Comparison of ENCODE assay signal across 1 cellular context in the genomic region with DNA sequence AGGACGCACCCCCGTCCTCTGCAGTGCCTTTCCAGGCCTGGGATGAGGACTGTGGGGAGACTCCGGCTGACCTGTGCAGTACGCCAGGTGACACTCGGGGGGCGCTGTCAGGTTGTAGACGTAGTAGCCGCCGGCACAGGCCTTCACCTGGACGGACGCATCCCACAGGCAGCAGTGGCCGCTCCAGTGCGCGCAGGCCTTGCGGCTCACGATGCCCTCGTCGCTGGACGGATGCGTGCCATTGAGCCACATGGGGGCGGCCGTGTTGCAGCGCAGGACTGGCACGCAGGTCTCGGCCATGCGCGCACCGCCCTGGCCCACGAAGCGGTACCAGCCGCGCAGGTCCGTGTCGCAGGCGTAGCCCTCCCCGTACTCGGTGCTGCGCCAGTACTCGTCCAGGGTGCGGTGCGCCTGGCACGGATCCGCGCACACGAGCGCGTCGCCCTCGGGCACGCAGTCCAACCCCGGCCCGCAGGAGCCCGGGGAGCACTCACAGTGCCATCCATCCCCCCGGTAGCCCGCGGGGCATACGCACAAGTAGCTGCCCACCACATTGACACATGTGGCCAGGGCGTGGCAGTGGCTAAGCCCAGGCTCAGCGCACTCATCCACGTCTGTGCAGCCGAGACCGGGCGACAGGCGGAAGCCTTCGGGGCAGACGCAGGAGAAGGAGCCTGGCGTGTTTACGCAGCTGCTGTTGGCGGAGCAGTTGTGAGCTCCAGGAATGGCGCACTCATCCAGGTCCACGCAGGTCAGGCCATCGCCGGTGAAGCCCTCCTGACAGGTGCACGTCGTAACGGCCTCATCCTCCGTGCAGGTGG.
TF ChIP-seq lines count a peak whose summit lies in the region.

No MANE protein-coding gene starts in this region.

TF ChIP-seq in WTC11, 78 proteins besides CTCF, POLR2A, EP300 and RAD21 (continued from another document):
- TF ChIP-seq ZNF138 (CRISPR knock-in tag; conservative IDR thresholded peaks at IDR 0.05) (no peak; the same call in 1 of the 2 replicates), HMGXB4 (CRISPR knock-in tag; IDR thresholded peaks at IDR 0.05) (peak; percentile 72), TP53 (CRISPR knock-in tag; IDR thresholded peaks at IDR 0.05) (0 out of 2 replicates have a peak, but pooled peaks have one; percentile 57), CREB1 (CRISPR knock-in tag; IDR thresholded peaks at IDR 0.05) (no peak), ZNF317 (CRISPR knock-in tag; IDR thresholded peaks at IDR 0.05; ENCODE audit: borderline replicate concordance, low read depth) (no peak), SOX15 (CRISPR knock-in tag; IDR thresholded peaks at IDR 0.05) (no peak), OVOL2 (CRISPR knock-in tag; IDR thresholded peaks at IDR 0.05; ENCODE audit: borderline replicate concordance) (no peak), NR1H2 (CRISPR knock-in tag; IDR thresholded peaks at IDR 0.05) (no peak)
- TF ChIP-seq, protein P1, sequence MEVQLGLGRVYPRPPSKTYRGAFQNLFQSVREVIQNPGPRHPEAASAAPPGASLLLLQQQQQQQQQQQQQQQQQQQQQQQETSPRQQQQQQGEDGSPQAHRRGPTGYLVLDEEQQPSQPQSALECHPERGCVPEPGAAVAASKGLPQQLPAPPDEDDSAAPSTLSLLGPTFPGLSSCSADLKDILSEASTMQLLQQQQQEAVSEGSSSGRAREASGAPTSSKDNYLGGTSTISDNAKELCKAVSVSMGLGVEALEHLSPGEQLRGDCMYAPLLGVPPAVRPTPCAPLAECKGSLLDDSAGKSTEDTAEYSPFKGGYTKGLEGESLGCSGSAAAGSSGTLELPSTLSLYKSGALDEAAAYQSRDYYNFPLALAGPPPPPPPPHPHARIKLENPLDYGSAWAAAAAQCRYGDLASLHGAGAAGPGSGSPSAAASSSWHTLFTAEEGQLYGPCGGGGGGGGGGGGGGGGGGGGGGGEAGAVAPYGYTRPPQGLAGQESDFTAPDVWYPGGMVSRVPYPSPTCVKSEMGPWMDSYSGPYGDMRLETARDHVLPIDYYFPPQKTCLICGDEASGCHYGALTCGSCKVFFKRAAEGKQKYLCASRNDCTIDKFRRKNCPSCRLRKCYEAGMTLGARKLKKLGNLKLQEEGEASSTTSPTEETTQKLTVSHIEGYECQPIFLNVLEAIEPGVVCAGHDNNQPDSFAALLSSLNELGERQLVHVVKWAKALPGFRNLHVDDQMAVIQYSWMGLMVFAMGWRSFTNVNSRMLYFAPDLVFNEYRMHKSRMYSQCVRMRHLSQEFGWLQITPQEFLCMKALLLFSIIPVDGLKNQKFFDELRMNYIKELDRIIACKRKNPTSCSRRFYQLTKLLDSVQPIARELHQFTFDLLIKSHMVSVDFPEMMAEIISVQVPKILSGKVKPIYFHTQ (CRISPR knock-in tag; IDR thresholded peaks at IDR 0.05) = no peak
- TF ChIP-seq, protein P2, sequence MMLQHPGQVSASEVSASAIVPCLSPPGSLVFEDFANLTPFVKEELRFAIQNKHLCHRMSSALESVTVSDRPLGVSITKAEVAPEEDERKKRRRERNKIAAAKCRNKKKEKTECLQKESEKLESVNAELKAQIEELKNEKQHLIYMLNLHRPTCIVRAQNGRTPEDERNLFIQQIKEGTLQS (CRISPR knock-in tag; conservative IDR thresholded peaks at IDR 0.05) = no peak
- TF ChIP-seq, protein P3, sequence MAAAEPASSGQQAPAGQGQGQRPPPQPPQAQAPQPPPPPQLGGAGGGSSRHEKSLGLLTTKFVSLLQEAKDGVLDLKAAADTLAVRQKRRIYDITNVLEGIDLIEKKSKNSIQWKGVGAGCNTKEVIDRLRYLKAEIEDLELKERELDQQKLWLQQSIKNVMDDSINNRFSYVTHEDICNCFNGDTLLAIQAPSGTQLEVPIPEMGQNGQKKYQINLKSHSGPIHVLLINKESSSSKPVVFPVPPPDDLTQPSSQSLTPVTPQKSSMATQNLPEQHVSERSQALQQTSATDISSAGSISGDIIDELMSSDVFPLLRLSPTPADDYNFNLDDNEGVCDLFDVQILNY (CRISPR knock-in tag; IDR thresholded peaks at IDR 0.05) = no peak
